26 cellular contexts compared by ENCODE assay signal in the genomic region with DNA sequence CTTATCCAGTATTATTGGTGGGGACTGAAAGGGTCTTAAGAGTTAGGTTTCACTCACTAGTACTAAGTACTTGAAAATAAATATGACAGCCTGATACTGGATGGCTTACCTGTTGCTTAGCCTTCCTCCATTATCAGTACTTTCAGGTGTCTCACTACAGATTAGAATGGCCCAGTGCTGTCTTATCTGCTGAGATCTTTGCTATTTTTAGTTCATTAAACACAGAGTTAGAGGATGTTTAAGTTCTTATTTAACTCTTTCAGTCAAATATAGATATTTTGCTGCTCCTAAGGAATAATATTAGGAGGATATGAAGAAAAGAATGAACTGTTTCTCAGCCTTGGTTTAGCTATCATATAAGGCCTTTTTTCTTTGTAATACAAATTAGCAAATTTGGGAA.
"Had no signal": no experiment of that assay in that cellular context is flagged by ENCODE, and none has a peak within 500 bp of the region (broad histone marks: within the 10 kb centered on the region; RNA-seq: fewer than 3 reads in every experiment).

No MANE protein-coding gene starts in this region.

- H3K4me3 ChIP-seq: body of pancreas, esophagus squamous epithelium, left lung, lower lobe of right lung, mucosa of descending colon, thoracic aorta, uterus had no signal

- H3K27me3 ChIP-seq: body of pancreas, esophagus squamous epithelium, heart right ventricle, left lung, uterus had no signal

- H3K9me3 Mint-ChIP-seq: neural crest cell; stimulated activated naive CD8-positive, alpha-beta T cell treated with anti-CD3 and anti-CD28 coated beads, Interleukin-15, Interleukin-2, amounts not matched to agents 100 ng/mL and 50 ng/mL, for 24 hours had no signal

- H3K9me3 ChIP-seq: body of pancreas, esophagus squamous epithelium, heart right ventricle, left lung, lower lobe of right lung, mucosa of descending colon, thoracic aorta, uterus had no signal

- H3K4me3 Mint-ChIP-seq: activated naive CD8-positive, alpha-beta T cell; neural crest cell had no signal

- DNase-seq: activated CD4-positive, alpha-beta T cell treated with anti-CD3 and anti-CD28 coated beads for 4 hours; activated CD4-positive, alpha-beta T cell treated with anti-CD3 and anti-CD28 coated beads, Interleukin-2, amount 50 U/mL, for 48 hours; activated CD8-positive, alpha-beta memory T cell treated with anti-CD3 and anti-CD28 coated beads for 24 hours; activated effector memory CD4-positive, alpha-beta T cell treated with Interleukin-2 at 50 U/mL for 16 hours; activated naive CD4-positive, alpha-beta T cell treated with Interleukin-2 at 50 U/mL for 16 hours; aorta; body of pancreas; dermis blood vessel endothelial cell; effector CD4-positive, alpha-beta T cell; esophagus squamous epithelium; foreskin melanocyte; heart right ventricle; left lung; lower lobe of right lung; mucosa of descending colon; nucleus accumbens; posterior cingulate gyrus; right cardiac atrium; trophoblast cell; uterus had no signal

- H3K27me3 Mint-ChIP-seq: activated naive CD8-positive, alpha-beta T cell; stimulated activated naive CD8-positive, alpha-beta T cell treated with anti-CD3 and anti-CD28 coated beads, Interleukin-15, Interleukin-2, amounts not matched to agents 100 ng/mL and 50 ng/mL, for 24 hours had no signal

- H3K36me3 ChIP-seq: esophagus squamous epithelium, left lung, lower lobe of right lung, thoracic aorta, uterus had no signal

- H3K27ac ChIP-seq: epithelial cell of prostate, esophagus squamous epithelium, thoracic aorta, uterus, VCaP had no signal
